ENCODE assay signal across 14 cellular contexts in genomic region chr11:44868021-44868420, GRCh38.
DNase-seq lines count a peak whose midpoint lies in the region; ATAC-seq and TF ChIP-seq lines count a peak whose summit lies in the region.
"Had no signal": no experiment of that assay in that cellular context is flagged by ENCODE, and none has a peak within 500 bp of the region (broad histone marks: within the 10 kb centered on the region; RNA-seq: fewer than 3 reads in every experiment).

No MANE protein-coding gene starts in this region.

- no peak overlapping the region for H3K27ac Mint-ChIP-seq in chondrocyte (ENCODE audit: unreplicated experiment)

- peaks cover 3% of the 10 kb centered on the region for H3K27me3 Mint-ChIP-seq in chondrocyte (ENCODE audit: low read depth)
- H3K27me3 Mint-ChIP-seq: CD8-positive, alpha-beta memory T cell had no signal

- peaks cover 0 to 9% (median 4%) of the 10 kb centered on the region in 3 donors for H3K4me1 ChIP-seq in esophagus squamous epithelium
- H3K4me1 ChIP-seq in stomach smooth muscle (ENCODE audit: control insufficient read depth, insufficient read depth, low read length) = peaks cover 67% of the 10 kb centered on the region

- intact Hi-C loops in esophagus squamous epithelium (cut with DNase I) = no loop called here

- WGBS in esophagus squamous epithelium, 2 donors = 76 to 95% methylated on average over 5 to 6 of the region's 6 CpGs

- H3K9me3 ChIP-seq in esophagus squamous epithelium (no peaks in the 10 kb centered on the region), stomach smooth muscle (ENCODE audit: control insufficient read depth in 2 of 2, low read length in 2 of 2) (no peaks in the 10 kb centered on the region)

- H3K4me3 ChIP-seq in esophagus squamous epithelium (no peak overlapping the region), stomach smooth muscle (ENCODE audit: low read length in 2 of 2) (no peak overlapping the region)

- H3K4me1 Mint-ChIP-seq in chondrocyte (ENCODE audit: low read depth) = peaks cover 29% of the 10 kb centered on the region

- H3K9me3 Mint-ChIP-seq in chondrocyte (ENCODE audit: low read depth) = no peaks in the 10 kb centered on the region

- H3K27ac ChIP-seq in esophagus squamous epithelium (peak overlapping the region in 3 of 4 donors; percentile 23 to 40 (median 32)), stomach smooth muscle (ENCODE audit: low read length) (peak overlapping the region; percentile 84)
- H3K27ac ChIP-seq: 22Rv1 had no signal

- TF ChIP-seq POLR2A in esophagus squamous epithelium (IDR thresholded peaks at IDR 0.05) = no peak

- no peaks in the 10 kb centered on the region for H3K36me3 ChIP-seq in esophagus squamous epithelium
- no peaks in the 10 kb centered on the region for H3K36me3 ChIP-seq in stomach smooth muscle (ENCODE audit: control insufficient read depth in 2 of 2, insufficient read depth in 2 of 2, low read length in 2 of 2)

- TF ChIP-seq CTCF in esophagus squamous epithelium (IDR thresholded peaks at IDR 0.05) = no peak
- no peak for TF ChIP-seq CTCF in chondrocyte (IDR thresholded peaks at IDR 0.05)

- H3K27me3 ChIP-seq in esophagus squamous epithelium (no peaks in the 10 kb centered on the region), stomach smooth muscle (ENCODE audit: control insufficient read depth in 1 of 2, insufficient read depth in 2 of 2, low read length in 2 of 2) (no peaks in the 10 kb centered on the region)

- ATAC-seq in activated CD4-positive, CD25-positive, alpha-beta regulatory T cell treated with anti-CD3 and anti-CD28 coated beads, Interleukin-2, amount 50 U/mL, for 24 hours = no peak
- ATAC-seq in GM21737 (IDR thresholded peaks at IDR 0.05; ENCODE audit: unreplicated experiment) = no peak
- ATAC-seq: HCT116 had no signal

- H3K9ac ChIP-seq in stomach smooth muscle (ENCODE audit: low read length in 2 of 2) = peak overlapping the region in 1 of 2 donors; percentile 2

- no peaks in the 10 kb centered on the region for H3K36me3 Mint-ChIP-seq in chondrocyte (ENCODE audit: low read depth)

- H3K4me3 Mint-ChIP-seq in chondrocyte (ENCODE audit: unreplicated experiment) = no peak overlapping the region
- H3K4me3 Mint-ChIP-seq: CD8-positive, alpha-beta memory T cell had no signal

- DNase-seq in NCI-H82 (lab: John Stamatoyannopoulos, UW) (peak; percentile 30), NCI-H82 treated with DMSO at 0.1 percent for 48 hours (lab: John Stamatoyannopoulos, UW; ENCODE audit: unreplicated experiment) (no peak), NCI-H524 (lab: John Stamatoyannopoulos, UW) (peak; percentile 65 to 85), esophagus squamous epithelium (lab: John Stamatoyannopoulos, UW) (no peak), chondrocyte (ENCODE audit: low spot score) (no peak)
- DNase-seq: CD8-positive, alpha-beta memory T cell; IMR-90; NCI-H1436; SHP77 treated with DMSO at 0.1 percent for 48 hours had no signal

Comparison
In these comparisons a context has a peak if more than half of its experiments do, and no peak if none do; other contexts are left out.
1. DNase-seq: peak in NCI-H82 (single experiment) and NCI-H524 (2 of 2); none in NCI-H82 treated with DMSO at 0.1 percent for 48 hours (single experiment), esophagus squamous epithelium (single experiment) and chondrocyte (single experiment).